ENCODE assay signal across 13 cellular contexts in the genomic region with DNA sequence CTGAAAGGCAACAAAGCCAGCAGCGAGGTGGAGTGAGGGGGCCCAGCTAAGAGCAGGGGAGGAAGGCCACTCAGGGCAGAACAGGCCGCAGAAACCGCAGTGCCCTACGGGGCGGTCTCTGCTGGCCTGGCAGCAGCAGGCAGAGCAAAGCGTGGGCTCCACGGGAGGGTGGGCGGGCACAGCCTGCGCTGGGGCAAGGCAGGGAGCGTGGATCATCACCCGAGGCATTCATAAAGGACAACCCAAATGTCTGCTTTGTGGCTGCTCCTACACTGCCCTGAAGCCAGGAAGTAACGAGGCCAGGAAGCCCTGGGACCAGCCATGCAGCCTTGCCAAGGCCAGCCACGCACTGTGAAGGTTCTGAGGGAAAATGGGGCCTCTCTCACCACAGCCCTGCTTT.
DNase-seq lines count a peak whose midpoint lies in the region; ATAC-seq and TF ChIP-seq lines count a peak whose summit lies in the region.
"Had no signal": no experiment of that assay in that cellular context is flagged by ENCODE, and none has a peak within 500 bp of the region (broad histone marks: within the 10 kb centered on the region; RNA-seq: fewer than 3 reads in every experiment).

No MANE protein-coding gene starts in this region.

- H3K27me3 Mint-ChIP-seq in activated CD8-positive, alpha-beta T cell treated with anti-CD3 and anti-CD28 coated beads for 36 hours = no peaks in the 10 kb centered on the region
- H3K27me3 Mint-ChIP-seq in activated CD8-positive, alpha-beta T cell treated with anti-CD3 and anti-CD28 coated beads, Interleukin-2, amount 10 ng/mL, durations not matched to agents 7 days and 5 days (ENCODE audit: low read depth) = no peaks in the 10 kb centered on the region
- H3K27me3 Mint-ChIP-seq in brain (no peaks in the 10 kb centered on the region), mesothelial cell of epicardium (ENCODE audit: low read depth) (no peaks in the 10 kb centered on the region), type B pancreatic cell (no peaks in the 10 kb centered on the region)
- H3K27me3 Mint-ChIP-seq: effector memory CD8-positive, alpha-beta T cell had no signal

- no peak for ATAC-seq in activated CD8-positive, alpha-beta T cell treated with anti-CD3 and anti-CD28 coated beads for 36 hours
- no peak for ATAC-seq in activated CD8-positive, alpha-beta T cell treated with anti-CD3 and anti-CD28 coated beads, Interleukin-2, amount 10 ng/mL, durations not matched to agents 7 days and 5 days
- no peak for ATAC-seq in HG03097 (IDR thresholded peaks at IDR 0.05; ENCODE audit: low FRiP score, unreplicated experiment)
- ATAC-seq: effector memory CD8-positive, alpha-beta T cell; foreskin keratinocyte had no signal

- POLR2A ChIA-PET in activated CD8-positive, alpha-beta T cell treated with anti-CD3 and anti-CD28 coated beads for 36 hours (lab: Charles Lee) = interaction anchor here (0.7 kb wide), 1 partner anchor 1613 kb away, joined by 3 read pairs; no protein-coding TSS in a partner anchor
- POLR2A ChIA-PET in activated CD8-positive, alpha-beta T cell treated with anti-CD3 and anti-CD28 coated beads, Interleukin-2, amount 10 ng/mL, durations not matched to agents 7 days and 5 days (lab: Charles Lee) = no interaction called here

- H3K27ac Mint-ChIP-seq in activated CD8-positive, alpha-beta T cell treated with anti-CD3 and anti-CD28 coated beads for 36 hours = peak overlapping the region; percentile 14
- no peak overlapping the region for H3K27ac Mint-ChIP-seq in activated CD8-positive, alpha-beta T cell treated with anti-CD3 and anti-CD28 coated beads, Interleukin-2, amount 10 ng/mL, durations not matched to agents 7 days and 5 days
- H3K27ac Mint-ChIP-seq in brain (peak overlapping the region; percentile 78 to 98 (median 92)), mesothelial cell of epicardium (peak overlapping the region; percentile 94), type B pancreatic cell (peak overlapping the region; percentile 73)

- DNase-seq in activated CD8-positive, alpha-beta T cell treated with anti-CD3 and anti-CD28 coated beads for 36 hours = no peak
- no peak for DNase-seq in activated CD8-positive, alpha-beta T cell treated with anti-CD3 and anti-CD28 coated beads, Interleukin-2, amount 10 ng/mL, durations not matched to agents 7 days and 5 days
- no peak for DNase-seq in mesothelial cell of epicardium (ENCODE audit: low spot score in 2 of 2, unreplicated experiment in 2 of 2)
- DNase-seq in type B pancreatic cell (ENCODE audit: extremely low spot score, unreplicated experiment) = no peak
- DNase-seq in T1000 (lab: John Stamatoyannopoulos, UW) = no peak
- DNase-seq in HPDE6-E6E7 (ENCODE audit: extremely low spot score) = no peak
- DNase-seq: body of pancreas; Caco-2; effector memory CD8-positive, alpha-beta T cell; foreskin keratinocyte; thyroid gland had no signal

- H3K36me3 Mint-ChIP-seq in activated CD8-positive, alpha-beta T cell treated with anti-CD3 and anti-CD28 coated beads for 36 hours (ENCODE audit: low read depth) = peaks cover 5% of the 10 kb centered on the region
- peaks cover 9% of the 10 kb centered on the region for H3K36me3 Mint-ChIP-seq in activated CD8-positive, alpha-beta T cell treated with anti-CD3 and anti-CD28 coated beads, Interleukin-2, amount 10 ng/mL, durations not matched to agents 7 days and 5 days (ENCODE audit: low read depth)
- H3K36me3 Mint-ChIP-seq in brain = no peaks in the 10 kb centered on the region
- H3K36me3 Mint-ChIP-seq in mesothelial cell of epicardium = no peaks in the 10 kb centered on the region
- no peaks in the 10 kb centered on the region for H3K36me3 Mint-ChIP-seq in type B pancreatic cell

- TF ChIP-seq CTCF in activated CD8-positive, alpha-beta T cell treated with anti-CD3 and anti-CD28 coated beads for 36 hours (IDR thresholded peaks at IDR 0.05) = no peak
- TF ChIP-seq CTCF in brain (conservative IDR thresholded peaks at IDR 0.05) (no peak), mesothelial cell of epicardium (IDR thresholded peaks at IDR 0.05; ENCODE audit: unreplicated experiment) (no peak), type B pancreatic cell (conservative IDR thresholded peaks at IDR 0.05) (no peak)

- intact Hi-C loops in activated CD8-positive, alpha-beta T cell treated with anti-CD3 and anti-CD28 coated beads for 36 hours (cut with micrococcal nuclease) = no loop called here

- H3K4me1 Mint-ChIP-seq in activated CD8-positive, alpha-beta T cell treated with anti-CD3 and anti-CD28 coated beads for 36 hours (ENCODE audit: low read depth) = peaks cover 41% of the 10 kb centered on the region
- H3K4me1 Mint-ChIP-seq in activated CD8-positive, alpha-beta T cell treated with anti-CD3 and anti-CD28 coated beads, Interleukin-2, amount 10 ng/mL, durations not matched to agents 7 days and 5 days (ENCODE audit: low read depth) = peaks cover 32% of the 10 kb centered on the region
- peaks cover 95% of the 10 kb centered on the region for H3K4me1 Mint-ChIP-seq in brain
- peaks cover 58% of the 10 kb centered on the region for H3K4me1 Mint-ChIP-seq in mesothelial cell of epicardium
- peaks cover 66% of the 10 kb centered on the region for H3K4me1 Mint-ChIP-seq in type B pancreatic cell (ENCODE audit: unreplicated experiment)

- H3K9me3 Mint-ChIP-seq in activated CD8-positive, alpha-beta T cell treated with anti-CD3 and anti-CD28 coated beads for 36 hours = no peaks in the 10 kb centered on the region
- no peaks in the 10 kb centered on the region for H3K9me3 Mint-ChIP-seq in activated CD8-positive, alpha-beta T cell treated with anti-CD3 and anti-CD28 coated beads, Interleukin-2, amount 10 ng/mL, durations not matched to agents 7 days and 5 days (ENCODE audit: insufficient read depth)
- no peaks in the 10 kb centered on the region for H3K9me3 Mint-ChIP-seq in brain
- no peaks in the 10 kb centered on the region for H3K9me3 Mint-ChIP-seq in mesothelial cell of epicardium
- no peaks in the 10 kb centered on the region for H3K9me3 Mint-ChIP-seq in type B pancreatic cell

- no peak overlapping the region for H3K4me3 Mint-ChIP-seq in activated CD8-positive, alpha-beta T cell treated with anti-CD3 and anti-CD28 coated beads for 36 hours
- no peak overlapping the region for H3K4me3 Mint-ChIP-seq in activated CD8-positive, alpha-beta T cell treated with anti-CD3 and anti-CD28 coated beads, Interleukin-2, amount 10 ng/mL, durations not matched to agents 7 days and 5 days
- H3K4me3 Mint-ChIP-seq in brain (peak overlapping the region in 2 of 5 experiments; percentile 21 to 35), mesothelial cell of epicardium (no peak overlapping the region), type B pancreatic cell (peak overlapping the region; percentile 37)

- CTCF ChIA-PET in activated CD8-positive, alpha-beta T cell treated with anti-CD3 and anti-CD28 coated beads for 36 hours (lab: Charles Lee) = interaction anchor here (0.8 to 2.1 kb wide), 4 partner anchors 15 to 242 kb away, joined by 3 to 6 read pairs (median 4); no protein-coding TSS in a partner anchor
- CTCF ChIA-PET in activated CD8-positive, alpha-beta T cell treated with anti-CD3 and anti-CD28 coated beads, Interleukin-2, amount 10 ng/mL, durations not matched to agents 7 days and 5 days (lab: Charles Lee) = no interaction called here
